Comparison of ENCODE assay signal across 1 cellular context in the genomic region with DNA sequence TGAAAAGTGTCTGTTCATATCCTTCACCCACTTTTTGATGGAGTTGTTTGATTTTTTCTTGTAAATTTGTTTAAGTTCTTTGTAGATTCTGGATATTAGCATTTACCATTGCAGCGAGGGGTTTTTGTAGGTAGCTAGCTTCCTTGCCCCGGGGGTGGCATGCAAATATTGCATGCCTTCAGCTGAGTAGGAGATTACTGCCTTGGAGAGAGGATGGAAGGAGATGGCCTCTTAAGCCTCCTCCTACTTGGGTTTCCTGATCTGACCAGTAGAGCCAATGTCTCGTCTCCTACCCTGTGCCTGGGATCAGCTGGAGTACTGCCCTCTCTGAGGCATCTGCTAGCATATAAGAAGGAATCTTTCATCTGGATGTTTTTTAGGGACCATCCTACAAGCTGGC.
TF ChIP-seq lines count a peak whose summit lies in the region.

No MANE protein-coding gene starts in this region.

TF ChIP-seq in H1, 55 proteins besides CTCF, POLR2A, EP300 and RAD21:
- TF ChIP-seq RBBP5 (IDR thresholded peaks at IDR 0.05; ENCODE audit: borderline replicate concordance, low read depth, low read length) (no peak), POLR2AphosphoS5 (IDR thresholded peaks at IDR 0.05; ENCODE audit: low read depth, low read length) (no peak), RXRA (IDR thresholded peaks at IDR 0.05; ENCODE audit: insufficient read depth, low read depth, low read length) (no peak), EGR1 (IDR thresholded peaks at IDR 0.05; ENCODE audit: borderline replicate concordance, low read depth, low read length) (no peak), SP1 (IDR thresholded peaks at IDR 0.05; ENCODE audit: low read depth, low read length) (no peak), SIN3A (conservative IDR thresholded peaks at IDR 0.05 in 1 of 2, IDR thresholded peaks at IDR 0.05 in 1 of 2; ENCODE audit: low read depth in 1 of 2, low read length in 2 of 2) (no peak), SP4 (IDR thresholded peaks at IDR 0.05; ENCODE audit: low read length) (no peak), RNF2 (IDR thresholded peaks at IDR 0.05; ENCODE audit: borderline replicate concordance, low read depth, low read length, missing control alignments, poor library complexity, severe bottlenecking) (no peak), GTF2F1 (IDR thresholded peaks at IDR 0.05; ENCODE audit: borderline replicate concordance, low read depth, low read length) (no peak), CBX8 (IDR thresholded peaks at IDR 0.05; ENCODE audit: borderline replicate concordance, low read depth, low read length) (no peak)
- TF ChIP-seq, protein P1, sequence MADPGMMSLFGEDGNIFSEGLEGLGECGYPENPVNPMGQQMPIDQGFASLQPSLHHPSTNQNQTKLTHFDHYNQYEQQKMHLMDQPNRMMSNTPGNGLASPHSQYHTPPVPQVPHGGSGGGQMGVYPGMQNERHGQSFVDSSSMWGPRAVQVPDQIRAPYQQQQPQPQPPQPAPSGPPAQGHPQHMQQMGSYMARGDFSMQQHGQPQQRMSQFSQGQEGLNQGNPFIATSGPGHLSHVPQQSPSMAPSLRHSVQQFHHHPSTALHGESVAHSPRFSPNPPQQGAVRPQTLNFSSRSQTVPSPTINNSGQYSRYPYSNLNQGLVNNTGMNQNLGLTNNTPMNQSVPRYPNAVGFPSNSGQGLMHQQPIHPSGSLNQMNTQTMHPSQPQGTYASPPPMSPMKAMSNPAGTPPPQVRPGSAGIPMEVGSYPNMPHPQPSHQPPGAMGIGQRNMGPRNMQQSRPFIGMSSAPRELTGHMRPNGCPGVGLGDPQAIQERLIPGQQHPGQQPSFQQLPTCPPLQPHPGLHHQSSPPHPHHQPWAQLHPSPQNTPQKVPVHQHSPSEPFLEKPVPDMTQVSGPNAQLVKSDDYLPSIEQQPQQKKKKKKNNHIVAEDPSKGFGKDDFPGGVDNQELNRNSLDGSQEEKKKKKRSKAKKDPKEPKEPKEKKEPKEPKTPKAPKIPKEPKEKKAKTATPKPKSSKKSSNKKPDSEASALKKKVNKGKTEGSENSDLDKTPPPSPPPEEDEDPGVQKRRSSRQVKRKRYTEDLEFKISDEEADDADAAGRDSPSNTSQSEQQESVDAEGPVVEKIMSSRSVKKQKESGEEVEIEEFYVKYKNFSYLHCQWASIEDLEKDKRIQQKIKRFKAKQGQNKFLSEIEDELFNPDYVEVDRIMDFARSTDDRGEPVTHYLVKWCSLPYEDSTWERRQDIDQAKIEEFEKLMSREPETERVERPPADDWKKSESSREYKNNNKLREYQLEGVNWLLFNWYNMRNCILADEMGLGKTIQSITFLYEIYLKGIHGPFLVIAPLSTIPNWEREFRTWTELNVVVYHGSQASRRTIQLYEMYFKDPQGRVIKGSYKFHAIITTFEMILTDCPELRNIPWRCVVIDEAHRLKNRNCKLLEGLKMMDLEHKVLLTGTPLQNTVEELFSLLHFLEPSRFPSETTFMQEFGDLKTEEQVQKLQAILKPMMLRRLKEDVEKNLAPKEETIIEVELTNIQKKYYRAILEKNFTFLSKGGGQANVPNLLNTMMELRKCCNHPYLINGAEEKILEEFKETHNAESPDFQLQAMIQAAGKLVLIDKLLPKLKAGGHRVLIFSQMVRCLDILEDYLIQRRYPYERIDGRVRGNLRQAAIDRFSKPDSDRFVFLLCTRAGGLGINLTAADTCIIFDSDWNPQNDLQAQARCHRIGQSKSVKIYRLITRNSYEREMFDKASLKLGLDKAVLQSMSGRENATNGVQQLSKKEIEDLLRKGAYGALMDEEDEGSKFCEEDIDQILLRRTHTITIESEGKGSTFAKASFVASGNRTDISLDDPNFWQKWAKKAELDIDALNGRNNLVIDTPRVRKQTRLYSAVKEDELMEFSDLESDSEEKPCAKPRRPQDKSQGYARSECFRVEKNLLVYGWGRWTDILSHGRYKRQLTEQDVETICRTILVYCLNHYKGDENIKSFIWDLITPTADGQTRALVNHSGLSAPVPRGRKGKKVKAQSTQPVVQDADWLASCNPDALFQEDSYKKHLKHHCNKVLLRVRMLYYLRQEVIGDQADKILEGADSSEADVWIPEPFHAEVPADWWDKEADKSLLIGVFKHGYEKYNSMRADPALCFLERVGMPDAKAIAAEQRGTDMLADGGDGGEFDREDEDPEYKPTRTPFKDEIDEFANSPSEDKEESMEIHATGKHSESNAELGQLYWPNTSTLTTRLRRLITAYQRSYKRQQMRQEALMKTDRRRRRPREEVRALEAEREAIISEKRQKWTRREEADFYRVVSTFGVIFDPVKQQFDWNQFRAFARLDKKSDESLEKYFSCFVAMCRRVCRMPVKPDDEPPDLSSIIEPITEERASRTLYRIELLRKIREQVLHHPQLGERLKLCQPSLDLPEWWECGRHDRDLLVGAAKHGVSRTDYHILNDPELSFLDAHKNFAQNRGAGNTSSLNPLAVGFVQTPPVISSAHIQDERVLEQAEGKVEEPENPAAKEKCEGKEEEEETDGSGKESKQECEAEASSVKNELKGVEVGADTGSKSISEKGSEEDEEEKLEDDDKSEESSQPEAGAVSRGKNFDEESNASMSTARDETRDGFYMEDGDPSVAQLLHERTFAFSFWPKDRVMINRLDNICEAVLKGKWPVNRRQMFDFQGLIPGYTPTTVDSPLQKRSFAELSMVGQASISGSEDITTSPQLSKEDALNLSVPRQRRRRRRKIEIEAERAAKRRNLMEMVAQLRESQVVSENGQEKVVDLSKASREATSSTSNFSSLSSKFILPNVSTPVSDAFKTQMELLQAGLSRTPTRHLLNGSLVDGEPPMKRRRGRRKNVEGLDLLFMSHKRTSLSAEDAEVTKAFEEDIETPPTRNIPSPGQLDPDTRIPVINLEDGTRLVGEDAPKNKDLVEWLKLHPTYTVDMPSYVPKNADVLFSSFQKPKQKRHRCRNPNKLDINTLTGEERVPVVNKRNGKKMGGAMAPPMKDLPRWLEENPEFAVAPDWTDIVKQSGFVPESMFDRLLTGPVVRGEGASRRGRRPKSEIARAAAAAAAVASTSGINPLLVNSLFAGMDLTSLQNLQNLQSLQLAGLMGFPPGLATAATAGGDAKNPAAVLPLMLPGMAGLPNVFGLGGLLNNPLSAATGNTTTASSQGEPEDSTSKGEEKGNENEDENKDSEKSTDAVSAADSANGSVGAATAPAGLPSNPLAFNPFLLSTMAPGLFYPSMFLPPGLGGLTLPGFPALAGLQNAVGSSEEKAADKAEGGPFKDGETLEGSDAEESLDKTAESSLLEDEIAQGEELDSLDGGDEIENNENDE (IDR thresholded peaks at IDR 0.05; ENCODE audit: insufficient replicate concordance, low read length) = no peak
- TF ChIP-seq, protein P2, sequence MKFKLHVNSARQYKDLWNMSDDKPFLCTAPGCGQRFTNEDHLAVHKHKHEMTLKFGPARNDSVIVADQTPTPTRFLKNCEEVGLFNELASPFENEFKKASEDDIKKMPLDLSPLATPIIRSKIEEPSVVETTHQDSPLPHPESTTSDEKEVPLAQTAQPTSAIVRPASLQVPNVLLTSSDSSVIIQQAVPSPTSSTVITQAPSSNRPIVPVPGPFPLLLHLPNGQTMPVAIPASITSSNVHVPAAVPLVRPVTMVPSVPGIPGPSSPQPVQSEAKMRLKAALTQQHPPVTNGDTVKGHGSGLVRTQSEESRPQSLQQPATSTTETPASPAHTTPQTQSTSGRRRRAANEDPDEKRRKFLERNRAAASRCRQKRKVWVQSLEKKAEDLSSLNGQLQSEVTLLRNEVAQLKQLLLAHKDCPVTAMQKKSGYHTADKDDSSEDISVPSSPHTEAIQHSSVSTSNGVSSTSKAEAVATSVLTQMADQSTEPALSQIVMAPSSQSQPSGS (IDR thresholded peaks at IDR 0.05; ENCODE audit: low read length) = no peak
- TF ChIP-seq, protein P3, sequence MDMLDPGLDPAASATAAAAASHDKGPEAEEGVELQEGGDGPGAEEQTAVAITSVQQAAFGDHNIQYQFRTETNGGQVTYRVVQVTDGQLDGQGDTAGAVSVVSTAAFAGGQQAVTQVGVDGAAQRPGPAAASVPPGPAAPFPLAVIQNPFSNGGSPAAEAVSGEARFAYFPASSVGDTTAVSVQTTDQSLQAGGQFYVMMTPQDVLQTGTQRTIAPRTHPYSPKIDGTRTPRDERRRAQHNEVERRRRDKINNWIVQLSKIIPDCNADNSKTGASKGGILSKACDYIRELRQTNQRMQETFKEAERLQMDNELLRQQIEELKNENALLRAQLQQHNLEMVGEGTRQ (IDR thresholded peaks at IDR 0.05; ENCODE audit: low read length) = no peak
TF ChIP-seq in H1: peak in this region for 0.
